In genomic region chr2:2845796-2846315, GRCh38 we compare ENCODE assay signal across 16 cellular contexts.
A peak's percentile ranks its signal among the peaks of the same experiment; 100 is the strongest.
DNase-seq lines count a peak whose midpoint lies in the region; ATAC-seq, FAIRE-seq and TF ChIP-seq lines count a peak whose summit lies in the region.
"Had no signal": no experiment of that assay in that cellular context is flagged by ENCODE, and none has a peak within 500 bp of the region (broad histone marks: within the 10 kb centered on the region; RNA-seq: fewer than 3 reads in every experiment).

No MANE protein-coding gene starts in this region.

- H3K4me1 ChIP-seq in pancreas (peaks cover 7 to 12% (median 9%) of the 10 kb centered on the region in 3 donors), upper lobe of right lung (no peaks in the 10 kb centered on the region)
- H3K4me1 ChIP-seq: A549, Caco-2, Peyer's patch had no signal

- no peaks in the 10 kb centered on the region for H3K9me3 ChIP-seq in pancreas
- no peaks in the 10 kb centered on the region for H3K9me3 ChIP-seq in upper lobe of right lung
- H3K9me3 ChIP-seq: A549, Caco-2, Peyer's patch had no signal

- ATAC-seq in pancreas (no peak), upper lobe of right lung (no peak), GM18861 (IDR thresholded peaks at IDR 0.05; ENCODE audit: unreplicated experiment) (no peak), GM21528 (IDR thresholded peaks at IDR 0.05; ENCODE audit: low FRiP score, unreplicated experiment) (no peak)

- TF ChIP-seq CTCF in dorsolateral prefrontal cortex (IDR thresholded peaks at IDR 0.05 in 54 of 56, conservative IDR thresholded peaks at IDR 0.05 in 2 of 56; ENCODE audit: low read depth in 1 of 56, partially characterized antibody in 56 of 56) (no peak), pancreas (IDR thresholded peaks at IDR 0.05) (no peak), upper lobe of right lung (IDR thresholded peaks at IDR 0.05) (no peak)

- peak overlapping the region in 51 of 59 donors; percentile 12 to 84 (median 57) for H3K27ac ChIP-seq in dorsolateral prefrontal cortex
- peak overlapping the region in 3 of 4 donors; percentile 73 to 76 (median 73) for H3K27ac ChIP-seq in pancreas
- no peak overlapping the region for H3K27ac ChIP-seq in upper lobe of right lung
- H3K27ac ChIP-seq: A549, Peyer's patch had no signal

- FAIRE-seq in pancreas (lab: Jason Lieb, UNC) (no peak), RCC 7860 (lab: Jason Lieb, UNC) (no peak)
- FAIRE-seq: A549 had no signal

- no peak overlapping the region for H3K4me3 ChIP-seq in dorsolateral prefrontal cortex
- no peak overlapping the region for H3K4me3 ChIP-seq in pancreas
- no peak overlapping the region for H3K4me3 ChIP-seq in upper lobe of right lung
- H3K4me3 ChIP-seq: A549, Peyer's patch had no signal

- WGBS in pancreas, 2 donors = 75 to 80% methylated on average over 14 of the region's 14 CpGs

- peak; percentile 63 for DNase-seq in NCI-H2196 treated with DMSO at 0.1 percent for 48 hours (lab: John Stamatoyannopoulos, UW; ENCODE audit: unreplicated experiment)
- DNase-seq in NCI-H2196 (lab: John Stamatoyannopoulos, UW; ENCODE audit: unreplicated experiment) = no peak
- peak in 2 of 10 donors; percentile 35 to 36 for DNase-seq in dorsolateral prefrontal cortex
- no peak for DNase-seq in pancreas
- peak; percentile 40 for DNase-seq in upper lobe of right lung
- no peak for DNase-seq in RCC 7860 (ENCODE audit: low spot score)
- DNase-seq: AML-193, Caco-2, DND-41, GF-D8, IMR-90, Peyer's patch, SIG-M5 had no signal

- H3K27me3 ChIP-seq in dorsolateral prefrontal cortex (peaks cover 0 to 4% (median 0%) of the 10 kb centered on the region in 45 donors), pancreas (no peaks in the 10 kb centered on the region), upper lobe of right lung (no peaks in the 10 kb centered on the region)
- H3K27me3 ChIP-seq: Peyer's patch had no signal

- no peaks in the 10 kb centered on the region for H3K36me3 ChIP-seq in pancreas
- no peaks in the 10 kb centered on the region for H3K36me3 ChIP-seq in upper lobe of right lung
- H3K36me3 ChIP-seq: Peyer's patch had no signal

- intact Hi-C loops in dorsolateral prefrontal cortex (cut with DNase I) = no loop called here
- intact Hi-C loops in pancreas (cut with DNase I) = no loop called here
- intact Hi-C loops in upper lobe of right lung (cut with DNase I) = no loop called here

Comparison
In these comparisons a context has a peak if more than half of its experiments do, and no peak if none do; other contexts are left out.
1. DNase-seq: peak in NCI-H2196 treated with DMSO at 0.1 percent for 48 hours (single experiment) and upper lobe of right lung (single experiment); none in NCI-H2196 (single experiment), pancreas (0 of 6) and RCC 7860 (single experiment).